1 cellular context compared by ENCODE assay signal in the genomic region with DNA sequence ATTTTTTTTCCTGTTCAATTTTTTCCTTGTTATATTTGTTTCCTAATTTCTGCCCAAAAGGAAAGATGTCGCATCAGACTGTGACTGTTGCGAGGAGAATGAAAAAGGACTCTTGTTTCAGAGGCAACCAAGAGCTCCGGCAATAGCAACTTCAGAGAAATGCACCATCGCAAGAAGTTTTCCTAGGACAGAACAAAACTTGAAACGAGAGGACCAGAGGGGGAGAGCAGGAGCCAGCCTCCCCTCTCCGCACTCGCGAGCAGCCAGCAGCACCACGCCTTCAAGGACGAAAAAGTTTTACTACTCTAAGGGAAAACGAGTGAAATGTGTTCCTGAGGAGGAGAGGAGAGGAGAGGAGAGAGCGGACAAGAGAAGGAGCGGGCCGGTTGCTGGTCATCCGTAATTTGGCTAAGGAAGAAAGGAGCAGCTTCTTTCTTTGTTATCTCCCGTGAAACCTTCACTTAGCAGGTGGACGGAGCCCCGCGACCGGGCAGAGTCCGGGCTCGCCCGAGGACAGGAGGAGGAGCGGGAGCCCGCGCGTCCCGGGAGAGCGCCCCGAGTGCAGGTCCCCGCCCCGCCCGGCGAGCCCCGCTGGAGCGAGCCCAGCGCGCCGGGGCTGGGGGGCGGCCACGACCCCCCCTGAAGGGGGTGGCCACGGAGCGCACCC.
TF ChIP-seq lines count a peak whose summit lies in the region.

No MANE protein-coding gene starts in this region.

TF ChIP-seq in H1, 55 proteins besides CTCF, POLR2A, EP300 and RAD21 (continued from another document):
- TF ChIP-seq SP1 (IDR thresholded peaks at IDR 0.05; ENCODE audit: low read depth, low read length) (no peak), SP4 (IDR thresholded peaks at IDR 0.05; ENCODE audit: low read length) (no peak), FOSL1 (IDR thresholded peaks at IDR 0.05; ENCODE audit: insufficient read depth, low read depth, low read length) (no peak), BACH1 (IDR thresholded peaks at IDR 0.05; ENCODE audit: low read length) (no peak), CTBP2 (IDR thresholded peaks at IDR 0.05; ENCODE audit: borderline replicate concordance, insufficient read depth, insufficient read length, low read length) (no peak), ASH2L (IDR thresholded peaks at IDR 0.05; ENCODE audit: low read length) (no peak), SRF (IDR thresholded peaks at IDR 0.05; ENCODE audit: low read depth, low read length) (no peak), RNF2 (IDR thresholded peaks at IDR 0.05; ENCODE audit: borderline replicate concordance, low read depth, low read length, missing control alignments, poor library complexity, severe bottlenecking) (peak; percentile 97), CBX5 (IDR thresholded peaks at IDR 0.05; ENCODE audit: low read depth, low read length) (no peak), HDAC2 (IDR thresholded peaks at IDR 0.05; ENCODE audit: borderline replicate concordance in 1 of 2, low read depth in 2 of 2, low read length in 2 of 2) (no peak), POU5F1 (IDR thresholded peaks at IDR 0.05; ENCODE audit: low read depth, low read length) (no peak), POLR2AphosphoS5 (IDR thresholded peaks at IDR 0.05; ENCODE audit: low read depth, low read length) (no peak)
- TF ChIP-seq, protein P1, sequence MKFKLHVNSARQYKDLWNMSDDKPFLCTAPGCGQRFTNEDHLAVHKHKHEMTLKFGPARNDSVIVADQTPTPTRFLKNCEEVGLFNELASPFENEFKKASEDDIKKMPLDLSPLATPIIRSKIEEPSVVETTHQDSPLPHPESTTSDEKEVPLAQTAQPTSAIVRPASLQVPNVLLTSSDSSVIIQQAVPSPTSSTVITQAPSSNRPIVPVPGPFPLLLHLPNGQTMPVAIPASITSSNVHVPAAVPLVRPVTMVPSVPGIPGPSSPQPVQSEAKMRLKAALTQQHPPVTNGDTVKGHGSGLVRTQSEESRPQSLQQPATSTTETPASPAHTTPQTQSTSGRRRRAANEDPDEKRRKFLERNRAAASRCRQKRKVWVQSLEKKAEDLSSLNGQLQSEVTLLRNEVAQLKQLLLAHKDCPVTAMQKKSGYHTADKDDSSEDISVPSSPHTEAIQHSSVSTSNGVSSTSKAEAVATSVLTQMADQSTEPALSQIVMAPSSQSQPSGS (IDR thresholded peaks at IDR 0.05; ENCODE audit: low read length) = no peak
- TF ChIP-seq, protein P2, sequence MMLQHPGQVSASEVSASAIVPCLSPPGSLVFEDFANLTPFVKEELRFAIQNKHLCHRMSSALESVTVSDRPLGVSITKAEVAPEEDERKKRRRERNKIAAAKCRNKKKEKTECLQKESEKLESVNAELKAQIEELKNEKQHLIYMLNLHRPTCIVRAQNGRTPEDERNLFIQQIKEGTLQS (IDR thresholded peaks at IDR 0.05; ENCODE audit: insufficient read depth, low read depth, low read length) = no peak
